25 cellular contexts compared by ENCODE assay signal in genomic region chr10:43315096-43315495, GRCh38. TPM values are rescaled to one million over a fixed set of nuclear protein-coding genes. Genes with fewer than 3 reads are reported as not detected.
"Had no signal": no experiment of that assay in that cellular context is flagged by ENCODE, and none has a peak within 500 bp of the region (broad histone marks: within the 10 kb centered on the region; RNA-seq: fewer than 3 reads in every experiment).

No MANE protein-coding gene starts in this region.

- DNase-seq: activated CD4-positive, alpha-beta T cell treated with anti-CD3 and anti-CD28 coated beads, Interleukin-2, amount 50 U/mL, for 1 hour; activated CD8-positive, alpha-beta memory T cell treated with anti-CD3 and anti-CD28 coated beads for 24 hours; activated CD8-positive, alpha-beta memory T cell treated with anti-CD3 and anti-CD28 coated beads, Interleukin-2, amount 50 U/mL, for 48 hours; activated naive CD4-positive, alpha-beta T cell treated with anti-CD3 and anti-CD28 coated beads, Interleukin-2, amount 50 U/mL, for 16 hours; activated T-cell treated with anti-CD3 and anti-CD28 coated beads, Interleukin-2, amount 50 U/mL, for 72 hours; adrenal gland; effector memory CD4-positive, alpha-beta T cell; foreskin fibroblast; glutamatergic neuron; islet precursor cell; naive thymus-derived CD4-positive, alpha-beta T cell; pancreas; sigmoid colon; spleen; stimulated activated naive B cell treated with anti-CD40 and anti-IgM and Interleukin-4, amounts not matched to agents 10 μg/mL and 1 μg/mL and 100 μg/mL, for 72 hours; thyroid gland; uterus had no signal

- H3K36me3 ChIP-seq: adrenal gland, breast epithelium, neural progenitor cell, pancreas, sigmoid colon, spleen, thyroid gland, uterus had no signal

- H2AFZ ChIP-seq: neural progenitor cell had no signal

- H3K27me3 ChIP-seq: adrenal gland, breast epithelium, neural progenitor cell, pancreas, sigmoid colon, thyroid gland, uterus had no signal

- FAIRE-seq: astrocyte, endothelial cell of umbilical vein, pancreas had no signal

- ATAC-seq: activated CD4-positive, CD25-positive, alpha-beta regulatory T cell treated with anti-CD3 and anti-CD28 coated beads, Interleukin-2, amount 50 U/mL, for 24 hours; activated T-cell treated with anti-CD3 and anti-CD28 coated beads, Interleukin-2, amount 50 U/mL, for 72 hours; naive thymus-derived CD4-positive, alpha-beta T cell; stimulated activated naive B cell treated with anti-CD40 and anti-IgM and Interleukin-4, amounts not matched to agents 10 μg/mL and 1 μg/mL and 100 μg/mL, for 72 hours had no signal

- H3K4me1 ChIP-seq: adrenal gland, breast epithelium, pancreas, sigmoid colon, spleen, thyroid gland, uterus had no signal

- H3K9me3 ChIP-seq: adrenal gland, breast epithelium, pancreas, sigmoid colon, spleen, thyroid gland, uterus had no signal

- H3K4me3 ChIP-seq: adrenal gland, breast epithelium, lung, neural progenitor cell, pancreas, sigmoid colon, spleen, thyroid gland, uterus had no signal

- H3K9ac ChIP-seq: neural progenitor cell had no signal

- H3K27ac ChIP-seq: adrenal gland, breast epithelium, neural progenitor cell, pancreas, sigmoid colon, spleen, thyroid gland, uterus had no signal

RNA-seq across cellular contexts. Expression of gene FXYD4, which starts 56.3 kb away (rescaled TPM):
- total RNA-seq: activated T-cell treated with anti-CD3 and anti-CD28 coated beads, Interleukin-2, amount 50 U/mL, for 72 hours; astrocyte; breast epithelium; endothelial cell of umbilical vein; naive thymus-derived CD4-positive, alpha-beta T cell; pulmonary artery endothelial cell; sigmoid colon; spleen; T-helper 1 cell treated with Interleukin-12 subunit alpha and Interleukin-12 subunit beta and Interleukin-4 antibody, amounts not matched to agents 30 ng/mL and 1 ng/mL, for 36 hours; thyroid gland; uterus had no signal
- polyA plus RNA-seq: adrenal gland; endothelial cell of umbilical vein; naive thymus-derived CD4-positive, alpha-beta T cell; sigmoid colon had no signal
